ENCODE assay signal across 9 cellular contexts in the genomic region with DNA sequence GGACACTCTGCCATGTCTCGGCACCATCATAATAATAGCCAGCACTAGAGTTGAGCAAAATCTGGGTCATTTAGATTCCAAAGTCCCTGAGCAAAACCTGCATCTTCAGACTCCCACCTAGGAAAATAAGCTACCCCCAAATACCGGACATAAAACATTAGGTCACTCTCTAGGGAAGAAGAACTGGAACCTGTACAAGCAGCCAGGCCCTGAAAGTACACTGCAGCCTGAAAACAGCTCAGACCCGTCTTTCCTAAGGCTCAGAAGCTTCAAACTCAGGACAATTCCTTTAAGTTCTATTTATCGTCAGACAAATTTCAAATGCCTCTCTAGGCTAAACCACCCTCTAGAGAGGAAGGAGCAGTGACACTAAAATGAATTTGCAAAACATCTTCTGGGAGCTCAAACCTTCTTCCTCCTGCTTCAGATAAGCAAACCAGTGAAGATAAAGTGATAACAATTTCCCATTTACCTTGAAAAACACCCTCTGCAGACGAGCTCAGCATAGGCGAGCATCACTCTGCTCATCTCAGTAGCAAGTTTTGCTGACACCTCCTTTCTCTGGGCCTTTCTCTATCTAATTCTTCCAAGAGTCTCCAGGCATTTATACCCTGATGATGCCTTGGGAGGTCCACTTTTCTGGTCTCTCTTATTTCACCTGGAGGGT. TPM values are rescaled to one million over a fixed set of nuclear protein-coding genes. Genes with fewer than 3 reads are reported as not detected.
DNase-seq lines count a peak whose midpoint lies in the region; ATAC-seq and TF ChIP-seq lines count a peak whose summit lies in the region.
"Had no signal": no experiment of that assay in that cellular context is flagged by ENCODE, and none has a peak within 500 bp of the region (broad histone marks: within the 10 kb centered on the region; RNA-seq: fewer than 3 reads in every experiment).

No MANE protein-coding gene starts in this region.

- H3K27me3 ChIP-seq in Peyer's patch: no peaks in the 10 kb centered on the region
- H3K27me3 ChIP-seq in stomach smooth muscle (ENCODE audit: control insufficient read depth in 1 of 2, insufficient read depth in 2 of 2, low read length in 2 of 2): no peaks in the 10 kb centered on the region

- H3K36me3 ChIP-seq in Peyer's patch (no peaks in the 10 kb centered on the region), stomach smooth muscle (ENCODE audit: control insufficient read depth in 2 of 2, insufficient read depth in 2 of 2, low read length in 2 of 2) (peaks cover 13 to 14% of the 10 kb centered on the region in 2 donors)

- intact Hi-C loops in activated CD4-positive, alpha-beta T cell treated with anti-CD3 and anti-CD28 coated beads, Interleukin-2, amount 10 ng/mL, durations not matched to agents 24 days and 14 days (cut with micrococcal nuclease): loop anchor here (1.0 to 5.0 kb wide), 7 partner anchors 29 to 369 kb away; a partner anchor contains a TSS
- intact Hi-C loops in cardiac septum (cut with DNase I): no loop called here

- no peaks in the 10 kb centered on the region for H3K9me3 Mint-ChIP-seq in activated CD4-positive, alpha-beta T cell treated with anti-CD3 and anti-CD28 coated beads, Interleukin-2, amount 10 ng/mL, durations not matched to agents 24 days and 14 days

- no peak for TF ChIP-seq CTCF in Peyer's patch (IDR thresholded peaks at IDR 0.05)

- peaks cover 0 to 48% (median 20%) of the 10 kb centered on the region in 4 donors for H3K4me1 ChIP-seq in Peyer's patch
- peaks cover 81% of the 10 kb centered on the region for H3K4me1 ChIP-seq in stomach smooth muscle (ENCODE audit: control insufficient read depth, insufficient read depth, low read length)
- H3K4me1 ChIP-seq: A549 had no signal

- H3K27ac Mint-ChIP-seq in activated CD4-positive, alpha-beta T cell treated with anti-CD3 and anti-CD28 coated beads, Interleukin-2, amount 10 ng/mL, durations not matched to agents 24 days and 14 days: peak overlapping the region; percentile 97

- TF ChIP-seq POLR2A in Peyer's patch (IDR thresholded peaks at IDR 0.05): no peak

- H3K4me1 Mint-ChIP-seq in activated CD4-positive, alpha-beta T cell treated with anti-CD3 and anti-CD28 coated beads, Interleukin-2, amount 10 ng/mL, durations not matched to agents 24 days and 14 days: peaks cover 86% of the 10 kb centered on the region

- peaks cover 52% of the 10 kb centered on the region for H3K36me3 Mint-ChIP-seq in activated CD4-positive, alpha-beta T cell treated with anti-CD3 and anti-CD28 coated beads, Interleukin-2, amount 10 ng/mL, durations not matched to agents 24 days and 14 days (ENCODE audit: low read depth)

- ATAC-seq in GM21619 (IDR thresholded peaks at IDR 0.05; ENCODE audit: unreplicated experiment): no peak
- ATAC-seq: A549 had no signal

- H3K27ac ChIP-seq in Peyer's patch (peak overlapping the region; percentile 69 to 89 (median 80)), stomach smooth muscle (ENCODE audit: low read length) (peak overlapping the region; percentile 84)
- H3K27ac ChIP-seq: A549 had no signal

- H3K9ac ChIP-seq in stomach smooth muscle (ENCODE audit: low read length in 2 of 2): peak overlapping the region; percentile 55 to 60

- no peaks in the 10 kb centered on the region for H3K27me3 Mint-ChIP-seq in activated CD4-positive, alpha-beta T cell treated with anti-CD3 and anti-CD28 coated beads, Interleukin-2, amount 10 ng/mL, durations not matched to agents 24 days and 14 days

- peak overlapping the region; percentile 53 for H3K4me3 Mint-ChIP-seq in activated CD4-positive, alpha-beta T cell treated with anti-CD3 and anti-CD28 coated beads, Interleukin-2, amount 10 ng/mL, durations not matched to agents 24 days and 14 days

- H3K9me3 ChIP-seq in Peyer's patch (no peaks in the 10 kb centered on the region), stomach smooth muscle (ENCODE audit: control insufficient read depth in 2 of 2, low read length in 2 of 2) (no peaks in the 10 kb centered on the region)
- H3K9me3 ChIP-seq: A549 had no signal

- peak; percentile 84 for DNase-seq in activated CD4-positive, alpha-beta T cell treated with anti-CD3 and anti-CD28 coated beads, Interleukin-2, amount 10 ng/mL, durations not matched to agents 24 days and 14 days
- DNase-seq in activated CD4-positive, alpha-beta T cell treated with anti-CD3 and anti-CD28 coated beads for 4 hours: no peak
- DNase-seq in Peyer's patch: no peak
- peak; percentile 57 for DNase-seq in cardiac septum (ENCODE audit: low spot score)
- DNase-seq in DMS153 (lab: John Stamatoyannopoulos, UW): no peak
- no peak for DNase-seq in mucosa of gallbladder (ENCODE audit: low spot score)

- peak overlapping the region in 2 of 4 donors; percentile 12 to 33 for H3K4me3 ChIP-seq in Peyer's patch
- H3K4me3 ChIP-seq in stomach smooth muscle (ENCODE audit: low read length in 2 of 2): peak overlapping the region; percentile 28 to 62
- H3K4me3 ChIP-seq: A549 had no signal

RNA-seq across cellular contexts. Expression of a gene that starts 34.0 kb away (rescaled TPM):
- total RNA-seq in activated CD4-positive, alpha-beta T cell treated with anti-CD3 and anti-CD28 coated beads, Interleukin-2, amount 10 ng/mL, durations not matched to agents 24 days and 14 days: 232 TPM in 2 replicates
- 10 to 100 TPM in 1 of 4 donors, 1 to 10 TPM in 3; 1.1 to 47.9 (median 5.4) TPM for total RNA-seq in Peyer's patch
- 97.1 TPM for total RNA-seq in cardiac septum
- total RNA-seq in mucosa of gallbladder: 22.1 TPM

Comparison
In these comparisons a context has a peak if more than half of its experiments do, and no peak if none do; other contexts are left out.
1. DNase-seq: peak in activated CD4-positive, alpha-beta T cell treated with anti-CD3 and anti-CD28 coated beads, Interleukin-2, amount 10 ng/mL, durations not matched to agents 24 days and 14 days (single experiment) and cardiac septum (single experiment); none in activated CD4-positive, alpha-beta T cell treated with anti-CD3 and anti-CD28 coated beads for 4 hours (0 of 2), Peyer's patch (0 of 3), DMS153 (single experiment) and mucosa of gallbladder (single experiment).